ENCODE assay signal across 15 cellular contexts in the genomic region with DNA sequence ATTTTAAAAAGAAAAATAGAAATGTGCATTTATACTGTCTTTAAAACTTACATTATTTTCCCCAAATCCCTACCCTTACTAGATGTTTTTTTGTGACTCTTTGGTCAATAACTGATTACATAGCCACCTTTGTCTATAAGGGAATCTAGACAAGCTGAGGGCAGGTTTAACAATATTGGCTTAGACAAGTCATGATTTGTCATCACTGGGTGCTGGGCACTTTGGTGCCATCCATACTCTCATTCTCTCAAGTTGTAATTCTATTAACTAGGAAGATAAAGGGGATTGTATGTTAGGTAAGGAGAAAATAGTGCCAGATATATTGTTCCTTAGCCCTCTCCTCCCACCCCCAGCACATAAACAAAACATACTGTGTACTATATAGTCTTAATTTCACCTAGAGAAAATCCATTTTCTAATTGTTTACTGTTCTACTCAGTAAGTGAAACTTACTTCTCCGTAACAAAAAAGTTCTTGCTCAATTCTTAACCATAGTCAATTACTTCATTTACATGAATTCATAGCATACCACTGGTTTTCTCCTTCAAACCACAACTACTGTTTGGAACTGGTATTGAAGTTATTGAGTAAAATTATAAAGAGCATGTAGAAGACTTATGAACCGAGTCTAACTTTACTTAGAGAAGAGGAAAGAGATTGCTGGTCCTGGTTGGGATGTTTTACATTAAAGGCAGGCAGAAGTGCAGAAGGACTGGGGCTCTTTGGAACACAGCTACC.
"Had no signal": no experiment of that assay in that cellular context is flagged by ENCODE, and none has a peak within 500 bp of the region (broad histone marks: within the 10 kb centered on the region; RNA-seq: fewer than 3 reads in every experiment).

No MANE protein-coding gene starts in this region.

- H3K36me3 ChIP-seq: left ventricle myocardium inferior, pancreas, tibial nerve had no signal

- H3K27me3 ChIP-seq: pancreas, tibial nerve had no signal

- H3K4me3 ChIP-seq: left ventricle myocardium inferior, pancreas, tibial nerve had no signal

- H3K9me3 ChIP-seq: left ventricle myocardium inferior, pancreas, tibial nerve had no signal

- ATAC-seq: activated CD4-positive, CD25-positive, alpha-beta regulatory T cell treated with anti-CD3 and anti-CD28 coated beads, Interleukin-2, amount 50 U/mL, for 24 hours; activated CD8-positive, alpha-beta memory T cell treated with anti-CD3 and anti-CD28 coated beads, Interleukin-2, amount 10 ng/mL, durations not matched to agents 7 days and 5 days; activated naive CD4-positive, alpha-beta T cell treated with anti-CD3 and anti-CD28 coated beads, Interleukin-2, amount 50 U/mL, for 72 hours; pancreas had no signal

- H3K4me1 ChIP-seq: pancreas, tibial nerve had no signal

- H3K27ac ChIP-seq: left ventricle myocardium inferior, pancreas, tibial nerve had no signal

- DNase-seq: activated CD4-positive, alpha-beta T cell treated with anti-CD3 and anti-CD28 coated beads, Interleukin-2, amount 50 U/mL, for 48 hours; activated CD8-positive, alpha-beta memory T cell treated with anti-CD3 and anti-CD28 coated beads, Interleukin-2, amount 10 ng/mL, durations not matched to agents 7 days and 5 days; activated effector memory CD4-positive, alpha-beta T cell treated with anti-CD3 and anti-CD28 coated beads, Interleukin-2, amount 50 U/mL, for 16 hours; activated T-cell treated with anti-CD3 and anti-CD28 coated beads, Interleukin-2, amount 50 U/mL, for 24 hours; amygdala; caudate nucleus; cortex of kidney; immature natural killer cell; left ventricle myocardium inferior; mesendoderm; pancreas; small intestine had no signal
